Comparison of ENCODE assay signal across 8 cellular contexts in genomic region chr20:31716818-31717477, GRCh38. TPM values are rescaled to one million over a fixed set of nuclear protein-coding genes. Genes with fewer than 3 reads are reported as not detected.
DNase-seq lines count a peak whose midpoint lies in the region; ATAC-seq, FAIRE-seq and TF ChIP-seq lines count a peak whose summit lies in the region.

No MANE protein-coding gene starts in this region.

- H3K27ac ChIP-seq in MM.1S (ENCODE audit: low read length): peak overlapping the region; percentile 99
- H3K27ac ChIP-seq in epithelial cell of prostate: peak overlapping the region; percentile 100
- H3K27ac ChIP-seq in small intestine (ENCODE audit: low read depth in 1 of 2, low read length in 1 of 2): peak overlapping the region; percentile 76 to 86

- peak overlapping the region; percentile 65 for H3K4me3 ChIP-seq in MM.1S (ENCODE audit: low read length)
- peak overlapping the region in 1 of 2 donors; percentile 34 for H3K4me3 ChIP-seq in small intestine (ENCODE audit: low read depth in 1 of 2, low read length in 2 of 2)

- H4K20me1 ChIP-seq in MM.1S (ENCODE audit: insufficient read depth, low read length): no peaks in the 10 kb centered on the region

- no peak overlapping the region for H2AFZ ChIP-seq in MM.1S (ENCODE audit: low read length)

- H3K4me1 ChIP-seq in MM.1S (ENCODE audit: low read length): peaks cover 32% of the 10 kb centered on the region
- peaks cover 20 to 48% of the 10 kb centered on the region in 2 donors for H3K4me1 ChIP-seq in small intestine (ENCODE audit: control insufficient read depth in 2 of 2, insufficient read depth in 1 of 2, low read depth in 1 of 2, low read length in 1 of 2)

- H3K9me3 ChIP-seq in MM.1S (replicated peaks; ENCODE audit: insufficient read depth, low read length): no peaks in the 10 kb centered on the region
- H3K9me3 ChIP-seq in small intestine (ENCODE audit: control insufficient read depth, low read depth): no peaks in the 10 kb centered on the region

- DNase-seq in MM.1S (no peak), epithelial cell of prostate (ENCODE audit: low read depth, low spot score) (no peak), small intestine (no peak), hypothalamus (lab: John Stamatoyannopoulos, UW) (no peak), NOMO-1 treated with DMSO at 0.1 percent for 48 hours (lab: John Stamatoyannopoulos, UW; ENCODE audit: unreplicated experiment) (no peak), GF-D8 (lab: John Stamatoyannopoulos, UW) (no peak)
- no peak for DNase-seq in stimulated activated CD4-positive, alpha-beta T cell treated with anti-CD3 and anti-CD28 coated beads, Interleukin-4, amount 100 ng/mL, for 4 hours

- 46 to 52% (median 48%) methylated on average over 5 of the region's 5 CpGs for WGBS in small intestine, 3 donors

- peak overlapping the region; percentile 80 for H3K4me2 ChIP-seq in MM.1S (ENCODE audit: low read depth, low read length)

- peak; percentile 9 for ATAC-seq in GM21390 (IDR thresholded peaks at IDR 0.05; ENCODE audit: unreplicated experiment)

- peaks cover 91% of the 10 kb centered on the region for H3F3A ChIP-seq in MM.1S (ENCODE audit: insufficient read depth, low read length)

- TF ChIP-seq CTCF in MM.1S (IDR thresholded peaks at IDR 0.05; ENCODE audit: low read length): no peak

- peaks cover 100% of the 10 kb centered on the region for H3K79me2 ChIP-seq in MM.1S (ENCODE audit: low read length)

- no peaks in the 10 kb centered on the region for H3K9me2 ChIP-seq in MM.1S (replicated peaks; ENCODE audit: insufficient read depth, low read length)

- H3K36me3 ChIP-seq in MM.1S (replicated peaks; ENCODE audit: insufficient read depth, low read length) (peaks cover 18% of the 10 kb centered on the region; the same call in 1 of the 2 replicates), small intestine (ENCODE audit: control insufficient read depth in 2 of 2, insufficient read depth in 2 of 2, low read length in 2 of 2) (peaks cover 0 to 4% of the 10 kb centered on the region in 2 donors)

- H3K9ac ChIP-seq in MM.1S (ENCODE audit: low read length): peak overlapping the region; percentile 93

- FAIRE-seq in small intestine (lab: Jason Lieb, UNC): no peak

- H3K27me3 ChIP-seq in MM.1S (replicated peaks; ENCODE audit: insufficient read depth, low read length) (no peaks in the 10 kb centered on the region), small intestine (ENCODE audit: control insufficient read depth in 2 of 2, insufficient read depth in 2 of 2, low read length in 2 of 2) (no peaks in the 10 kb centered on the region)

RNA-seq across cellular contexts. Expression of gene BCL2L1, which starts 5.7 kb away (rescaled TPM):
- 100 to 1,000 TPM in 1 of 3 donors, 10 to 100 TPM in 2; 79.7 to 160 (median 92.8) TPM for polyA plus RNA-seq in small intestine

RNA-seq across cellular contexts. Expression of gene TPX2, which starts 22.1 kb away (rescaled TPM):
- polyA plus RNA-seq in small intestine: 10 to 100 TPM in 1 of 3 donors, 1 to 10 TPM in 1, under 1 TPM in 1; 0.81 to 27.8 (median 2.5) TPM
